In the genomic region with DNA sequence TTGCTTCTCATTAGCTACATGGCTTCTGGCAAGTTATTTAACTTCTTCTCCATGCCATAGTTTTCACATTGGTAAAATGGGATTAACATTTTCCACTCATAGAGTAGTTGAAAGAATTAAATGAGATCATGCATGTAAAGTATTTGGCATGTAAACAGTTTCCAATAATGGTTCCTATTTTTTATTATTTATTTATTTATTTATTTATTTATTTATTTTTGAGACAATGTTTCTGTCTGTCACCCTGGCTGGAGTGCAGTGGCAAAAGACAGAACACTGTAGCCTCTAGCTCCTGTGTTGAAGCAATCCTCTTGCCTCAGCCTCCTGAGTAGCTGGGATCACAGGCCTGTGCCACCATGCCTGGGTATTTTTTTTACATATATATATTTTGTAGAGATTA, we compare ENCODE assay signal across 1 cellular context.
TF ChIP-seq lines count a peak whose summit lies in the region.

No MANE protein-coding gene starts in this region.

TF ChIP-seq in IMR-90, 13 proteins besides CTCF, POLR2A, EP300 and RAD21:
- TF ChIP-seq, protein P1, sequence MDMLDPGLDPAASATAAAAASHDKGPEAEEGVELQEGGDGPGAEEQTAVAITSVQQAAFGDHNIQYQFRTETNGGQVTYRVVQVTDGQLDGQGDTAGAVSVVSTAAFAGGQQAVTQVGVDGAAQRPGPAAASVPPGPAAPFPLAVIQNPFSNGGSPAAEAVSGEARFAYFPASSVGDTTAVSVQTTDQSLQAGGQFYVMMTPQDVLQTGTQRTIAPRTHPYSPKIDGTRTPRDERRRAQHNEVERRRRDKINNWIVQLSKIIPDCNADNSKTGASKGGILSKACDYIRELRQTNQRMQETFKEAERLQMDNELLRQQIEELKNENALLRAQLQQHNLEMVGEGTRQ (IDR thresholded peaks at IDR 0.05; ENCODE audit: low read depth, low read length) = no peak
- TF ChIP-seq CEBPB (IDR thresholded peaks at IDR 0.05; ENCODE audit: low read depth, low read length) (no peak), RCOR1 (IDR thresholded peaks at IDR 0.05; ENCODE audit: insufficient replicate concordance, low read length) (no peak), NFE2L2 (IDR thresholded peaks at IDR 0.05; ENCODE audit: low read depth, low read length) (no peak), MXI1 (IDR thresholded peaks at IDR 0.05; ENCODE audit: borderline replicate concordance, low read depth, low read length) (no peak), BHLHE40 (IDR thresholded peaks at IDR 0.05; ENCODE audit: low read depth, low read length) (no peak), MAZ (IDR thresholded peaks at IDR 0.05; ENCODE audit: borderline replicate concordance, low read depth, low read length) (no peak)
